8 cellular contexts compared by ENCODE assay signal in genomic region chr11:67240575-67241389, GRCh38. TPM values are rescaled to one million over a fixed set of nuclear protein-coding genes. Genes with fewer than 3 reads are reported as not detected.
A peak's percentile ranks its signal among the peaks of the same experiment; 100 is the strongest.
DNase-seq lines count a peak whose midpoint lies in the region; ATAC-seq and TF ChIP-seq lines count a peak whose summit lies in the region.

No MANE protein-coding gene starts in this region.

- peak in 1 of 2 donors; percentile 10 for TF ChIP-seq POLR2A in gastroesophageal sphincter (IDR thresholded peaks at IDR 0.05)
- TF ChIP-seq POLR2A in ovary (IDR thresholded peaks at IDR 0.05) = no peak

- CTCF ChIA-PET in RWPE1 (lab: Yijun Ruan, JAX) = interaction anchor here (1.3 kb wide), 1 partner anchor 13 kb away, joined by 3 read pairs; no protein-coding TSS in a partner anchor

- peaks cover 0 to 32% of the 10 kb centered on the region in 2 donors for H3K36me3 ChIP-seq in gastroesophageal sphincter
- H3K36me3 ChIP-seq in ovary = no peaks in the 10 kb centered on the region
- H3K36me3 ChIP-seq in thoracic aorta = peaks cover 14% of the 10 kb centered on the region

- TF ChIP-seq CTCF in HL-60 (IDR thresholded peaks at IDR 0.05; ENCODE audit: insufficient read depth, low read length) (no peak), RWPE1 (conservative IDR thresholded peaks at IDR 0.05; ENCODE audit: low read depth) (no peak), gastroesophageal sphincter (IDR thresholded peaks at IDR 0.05) (no peak), ovary (IDR thresholded peaks at IDR 0.05) (no peak), thoracic aorta (IDR thresholded peaks at IDR 0.05) (no peak)

- intact Hi-C loops in ovary (cut with DNase I) = no loop called here

- H3K27ac ChIP-seq in HL-60 (replicated peaks) = peak overlapping the region; percentile 94
- H3K27ac ChIP-seq in RWPE1 = peak overlapping the region; percentile 90
- H3K27ac ChIP-seq in gastroesophageal sphincter = peak overlapping the region; percentile 90 to 95 (median 92)
- H3K27ac ChIP-seq in ovary = peak overlapping the region; percentile 52 to 78
- H3K27ac ChIP-seq in thoracic aorta = peak overlapping the region; percentile 91 to 94

- DNase-seq in GM04504 (ENCODE audit: low read depth) (peak; percentile 47), HL-60 (ENCODE audit: low read depth in 1 of 2, low spot score in 1 of 2) (peak; percentile 65 to 73), RWPE1 (ENCODE audit: low spot score) (peak; percentile 73), ovary (peak; percentile 42 to 70 (median 65)), thoracic aorta (ENCODE audit: low spot score) (peak; percentile 54)
- peak; percentile 93 for DNase-seq in activated effector memory CD4-positive, alpha-beta T cell treated with anti-CD3 and anti-CD28 coated beads, Interleukin-2, amount 50 U/mL, for 16 hours

- H3K4me3 ChIP-seq in HL-60 (replicated peaks; ENCODE audit: insufficient read depth, low read length) = peak overlapping the region; percentile 65
- peak overlapping the region; percentile 61 to 75 for H3K4me3 ChIP-seq in gastroesophageal sphincter
- peak overlapping the region; percentile 46 for H3K4me3 ChIP-seq in ovary
- H3K4me3 ChIP-seq in thoracic aorta = peak overlapping the region; percentile 84

- 0% methylated on average over 7 to 12 of the region's 16 CpGs for WGBS in gastroesophageal sphincter (ENCODE audit: low coverage in 1 of 2), 2 donors
- WGBS in ovary, 3 donors = 1 to 2% (median 1%) methylated on average over 16 of the region's 16 CpGs

- TF ChIP-seq EP300 in gastroesophageal sphincter (IDR thresholded peaks at IDR 0.05) = no peak
- TF ChIP-seq EP300 in ovary (IDR thresholded peaks at IDR 0.05) = no peak

- H3K9me3 ChIP-seq in gastroesophageal sphincter = no peaks in the 10 kb centered on the region
- H3K9me3 ChIP-seq in ovary = no peaks in the 10 kb centered on the region
- H3K9me3 ChIP-seq in thoracic aorta = no peaks in the 10 kb centered on the region

- H3K27me3 ChIP-seq in HL-60 (ENCODE audit: insufficient read depth, poor library complexity, severe bottlenecking) = no peaks in the 10 kb centered on the region
- no peaks in the 10 kb centered on the region for H3K27me3 ChIP-seq in gastroesophageal sphincter
- H3K27me3 ChIP-seq in ovary = no peaks in the 10 kb centered on the region
- H3K27me3 ChIP-seq in thoracic aorta (replicated peaks; ENCODE audit: insufficient read depth) = no peaks in the 10 kb centered on the region

- H3K4me1 ChIP-seq in gastroesophageal sphincter = peaks cover 0 to 66% (median 27%) of the 10 kb centered on the region in 3 donors
- peaks cover 10% of the 10 kb centered on the region for H3K4me1 ChIP-seq in ovary (ENCODE audit: insufficient read depth)
- H3K4me1 ChIP-seq in thoracic aorta (ENCODE audit: control insufficient read depth in 1 of 2, low read depth in 2 of 2) = peaks cover 29 to 38% of the 10 kb centered on the region in 2 donors

- POLR2A ChIA-PET in RWPE1 (lab: Yijun Ruan, JAX; ENCODE audit: low non-redundant PET) = no interaction called here

- ATAC-seq in gastroesophageal sphincter = peak; percentile 11
- peak; percentile 35 for ATAC-seq in thoracic aorta (ENCODE audit: insufficient number of reproducible peaks, low FRiP score, low read depth)
- no peak for ATAC-seq in GM21717 (IDR thresholded peaks at IDR 0.05; ENCODE audit: unreplicated experiment)

RNA-seq across cellular contexts. Expression of gene GRK2, which starts 25.5 kb away (rescaled TPM):
- total RNA-seq in gastroesophageal sphincter (10 to 100 TPM; 44.0 to 76.9 (median 64.8) TPM), ovary (10 to 100 TPM; 24.8 to 58.1 (median 49.0) TPM), thoracic aorta (10 to 100 TPM; 72.8 to 85.2 TPM)
- polyA plus RNA-seq in ovary = 10 to 100 TPM; 21.5 to 39.3 TPM

RNA-seq across cellular contexts. Expression of gene ANKRD13D, which starts 48.3 kb away (rescaled TPM):
- total RNA-seq in gastroesophageal sphincter = 10 to 100 TPM; 25.6 to 61.6 (median 32.3) TPM
- total RNA-seq in ovary = 10 to 100 TPM; 35.6 to 60.9 (median 44.6) TPM
- polyA plus RNA-seq in ovary = 10 to 100 TPM in 1 of 2 donors, 1 to 10 TPM in 1; 5.6 to 29.3 TPM
- total RNA-seq in thoracic aorta = 100 to 1,000 TPM in 1 of 2 donors, 10 to 100 TPM in 1; 66.6 to 101 TPM
